ENCODE assay signal across 8 cellular contexts in genomic region chr3:57756022-57756527, GRCh38. TPM values are rescaled to one million over a fixed set of nuclear protein-coding genes. Genes with fewer than 3 reads are reported as not detected.
DNase-seq lines count a peak whose midpoint lies in the region; ATAC-seq and TF ChIP-seq lines count a peak whose summit lies in the region.

SLMAP (plus strand) TSS chr3:57756309; CDS start chr3:57757652, 1,343 bp downstream.

- no peak for TF ChIP-seq CTCF in ascending aorta (IDR thresholded peaks at IDR 0.05)
- peak in 1 of 4 experiments; percentile 15 for TF ChIP-seq CTCF in uterus (IDR thresholded peaks at IDR 0.05)

- H3K27ac ChIP-seq in ascending aorta (peak within 1 kb of the TSS; percentile 87), right cardiac atrium (ENCODE audit: low read length) (peak within 1 kb of the TSS; percentile 56), uterus (peak within 1 kb of the TSS; percentile 91 to 92)

- H3K4me3 Mint-ChIP-seq in T-helper 2 cell treated with Interferon-gamma antibody and Interleukin-4, amounts not matched to agents 5 μg/mL and 100 μg/mL, for 36 hours, result peak within 1 kb of the TSS; percentile 97

- H3K4me1 ChIP-seq in ascending aorta (peaks cover 16 to 19% of the 10 kb centered on the region in 2 donors), right cardiac atrium (ENCODE audit: control insufficient read depth, insufficient read depth, low read length) (peaks cover 4% of the 10 kb centered on the region), uterus (peaks cover 0 to 4% of the 10 kb centered on the region in 2 donors)

- DNase-seq in NCI-H1930 (lab: John Stamatoyannopoulos, UW) (peak; percentile 85 to 90), ascending aorta (ENCODE audit: low spot score in 2 of 2) (peak; percentile 92 to 98), right cardiac atrium (peak; percentile 97 to 98 (median 98)), pulmonary artery endothelial cell (ENCODE audit: low read depth, low spot score) (peak; percentile 81), uterus (peak; percentile 96 to 97)
- peak; percentile 95 for DNase-seq in T-helper 2 cell treated with Interferon-gamma antibody and Interleukin-4, amounts not matched to agents 5 μg/mL and 100 μg/mL, for 36 hours (ENCODE audit: low spot score)

- H3K36me3 ChIP-seq in ascending aorta, result peaks cover 0 to 12% of the 10 kb centered on the region in 2 donors
- H3K36me3 ChIP-seq in uterus, result no peaks in the 10 kb centered on the region

- H3K4me3 ChIP-seq in ascending aorta (peak within 1 kb of the TSS; percentile 89 to 90), right cardiac atrium (ENCODE audit: low read length) (peak within 1 kb of the TSS; percentile 54), uterus (peak within 1 kb of the TSS; percentile 96 to 98)

- no peaks in the 10 kb centered on the region for H3K9me3 ChIP-seq in ascending aorta
- H3K9me3 ChIP-seq in right cardiac atrium (ENCODE audit: control insufficient read depth, low read length), result no peaks in the 10 kb centered on the region
- no peaks in the 10 kb centered on the region for H3K9me3 ChIP-seq in uterus

- ATAC-seq in GM18502 (IDR thresholded peaks at IDR 0.05; ENCODE audit: poor library complexity, unreplicated experiment), result peak; percentile 92
- ATAC-seq in HG02970 (IDR thresholded peaks at IDR 0.05; ENCODE audit: low FRiP score, unreplicated experiment), result peak; percentile 78
- ATAC-seq in right cardiac atrium, result peak; percentile 99 to 100

- H3K36me3 Mint-ChIP-seq in T-helper 2 cell treated with Interferon-gamma antibody and Interleukin-4, amounts not matched to agents 5 μg/mL and 100 μg/mL, for 36 hours (ENCODE audit: low read depth), result peaks cover 37% of the 10 kb centered on the region

- H3K27me3 ChIP-seq in ascending aorta, result no peaks in the 10 kb centered on the region
- H3K27me3 ChIP-seq in right cardiac atrium (ENCODE audit: control insufficient read depth, insufficient read depth), result no peaks in the 10 kb centered on the region
- H3K27me3 ChIP-seq in uterus, result no peaks in the 10 kb centered on the region

- TF ChIP-seq POLR2A in uterus (IDR thresholded peaks at IDR 0.05), result peak; percentile 64 to 65

- peaks cover 26% of the 10 kb centered on the region for H3K4me1 Mint-ChIP-seq in T-helper 2 cell treated with Interferon-gamma antibody and Interleukin-4, amounts not matched to agents 5 μg/mL and 100 μg/mL, for 36 hours (ENCODE audit: low read depth)

- under 1% methylated on average over 41 of the region's 41 CpGs for WGBS in right cardiac atrium

- no peaks in the 10 kb centered on the region for H3K9me3 Mint-ChIP-seq in T-helper 2 cell treated with Interferon-gamma antibody and Interleukin-4, amounts not matched to agents 5 μg/mL and 100 μg/mL, for 36 hours

- peak within 1 kb of the TSS; percentile 96 for H3K27ac Mint-ChIP-seq in T-helper 2 cell treated with Interferon-gamma antibody and Interleukin-4, amounts not matched to agents 5 μg/mL and 100 μg/mL, for 36 hours

- H3K27me3 Mint-ChIP-seq in T-helper 2 cell treated with Interferon-gamma antibody and Interleukin-4, amounts not matched to agents 5 μg/mL and 100 μg/mL, for 36 hours (ENCODE audit: low read depth), result peaks cover 10% of the 10 kb centered on the region

- intact Hi-C loops in ascending aorta (cut with DNase I), result loop anchor here (1.0 to 5.0 kb wide), 6 partner anchors 63 to 550 kb away; partner anchors contain the start of genes ARF4, DENND6A, HTD2 and PDE12
- intact Hi-C loops in right cardiac atrium (cut with DNase I), result no loop called here
- intact Hi-C loops in uterus (cut with DNase I; ENCODE audit: low total_unique reads), result no loop called here

RNA-seq across cellular contexts. Expression of gene SLMAP, which starts in this region (rescaled TPM):
- total RNA-seq in ascending aorta (502 TPM), right cardiac atrium (100 to 1,000 TPM; 231 to 414 (median 255) TPM), pulmonary artery endothelial cell (38.1 and 43.0 TPM in 2 replicates), uterus (100 to 1,000 TPM; 104 to 369 (median 186) TPM)
- polyA plus RNA-seq in right cardiac atrium, result 112 TPM

Comparison
In these comparisons a context has a peak if more than half of its experiments do, and no peak if none do; other contexts are left out.
1. Peak in every context shown above with its lines: DNase-seq, ATAC-seq, H3K4me3 ChIP-seq and H3K27ac ChIP-seq.